ENCODE assay signal across 27 cellular contexts in the genomic region with DNA sequence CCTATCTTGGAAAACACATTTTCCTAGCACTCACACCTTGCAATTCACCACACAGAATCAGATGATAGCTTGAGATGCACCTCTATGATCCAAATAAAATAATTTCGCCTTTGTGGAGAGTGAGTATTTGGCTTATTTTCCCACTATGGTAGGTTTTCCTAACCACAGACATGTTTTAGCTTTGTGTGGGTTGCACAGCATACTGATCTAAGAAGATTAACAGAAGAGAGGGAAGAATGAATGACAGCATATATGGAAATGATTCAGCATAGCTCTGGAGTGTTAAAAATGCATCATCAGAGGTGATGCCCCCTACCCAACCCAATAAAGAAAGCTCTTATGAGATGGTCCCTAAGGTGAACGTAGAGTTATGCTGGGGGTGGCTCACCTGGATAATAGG.
"Had no signal": no experiment of that assay in that cellular context is flagged by ENCODE, and none has a peak within 500 bp of the region (broad histone marks: within the 10 kb centered on the region; RNA-seq: fewer than 3 reads in every experiment).

No MANE protein-coding gene starts in this region.

- H3K36me3 Mint-ChIP-seq: naive thymus-derived CD8-positive, alpha-beta T cell; natural killer cell treated with Interleukin-12 subunit alpha and Interleukin-12 subunit beta and Interleukin-15 and Interleukin-18, amount 100 ng/mL, for 72 hours; stimulated activated effector memory CD8-positive, alpha-beta T cell treated with anti-CD3 and anti-CD28 coated beads, Interleukin-12 subunit alpha, Interleukin-12 subunit beta, amount 100 ng/mL, for 72 hours; stimulated activated naive B cell treated with anti-CD40 and anti-IgM and Interleukin-4, amounts not matched to agents 10 μg/mL and 1 μg/mL and 100 μg/mL, for 72 hours had no signal

- H3K27me3 Mint-ChIP-seq: natural killer cell treated with Interleukin-12 subunit alpha and Interleukin-12 subunit beta and Interleukin-15 and Interleukin-18, amount 100 ng/mL, for 72 hours had no signal

- H3K27me3 ChIP-seq: neutrophil, pancreas, right lobe of liver, sigmoid colon, stomach, thyroid gland, tibial nerve, upper lobe of left lung, vagina had no signal

- H3K27ac ChIP-seq: neutrophil, pancreas, prostate gland, right lobe of liver, sigmoid colon, stomach, thoracic aorta, thyroid gland, tibial nerve, upper lobe of left lung, vagina had no signal

- H3K36me3 ChIP-seq: neutrophil, pancreas, prostate gland, right lobe of liver, sigmoid colon, stomach, thoracic aorta, thyroid gland, tibial nerve, upper lobe of left lung, vagina had no signal

- H3K9me3 Mint-ChIP-seq: naive thymus-derived CD8-positive, alpha-beta T cell; nephron progenitor cell; neural crest cell; stimulated activated effector memory CD8-positive, alpha-beta T cell treated with anti-CD3 and anti-CD28 coated beads, Interleukin-12 subunit alpha, Interleukin-12 subunit beta, amount 100 ng/mL, for 72 hours; stimulated activated naive B cell treated with anti-CD40 and anti-IgM and Interleukin-4, amounts not matched to agents 10 μg/mL and 1 μg/mL and 100 μg/mL, for 72 hours; stimulated activated naive CD8-positive, alpha-beta T cell treated with anti-CD3 and anti-CD28 coated beads, Interleukin-15, Interleukin-2, amounts not matched to agents 100 ng/mL and 50 ng/mL, for 24 hours had no signal

- H3K4me3 ChIP-seq: pancreas, prostate gland, right lobe of liver, sigmoid colon, stomach, thoracic aorta, thyroid gland, tibial nerve, upper lobe of left lung, vagina had no signal

- H3K9me3 ChIP-seq: neutrophil, pancreas, prostate gland, right lobe of liver, sigmoid colon, stomach, thoracic aorta, thyroid gland, tibial nerve, upper lobe of left lung, vagina had no signal

- H3K27ac Mint-ChIP-seq: naive thymus-derived CD8-positive, alpha-beta T cell; natural killer cell treated with Interleukin-12 subunit alpha and Interleukin-12 subunit beta and Interleukin-15 and Interleukin-18, amount 100 ng/mL, for 72 hours; nephron progenitor cell; stimulated activated effector memory CD8-positive, alpha-beta T cell treated with anti-CD3 and anti-CD28 coated beads, Interleukin-12 subunit alpha, Interleukin-12 subunit beta, amount 100 ng/mL, for 72 hours; stimulated activated naive B cell treated with anti-CD40 and anti-IgM and Interleukin-4, amounts not matched to agents 10 μg/mL and 1 μg/mL and 100 μg/mL, for 72 hours; stimulated activated naive CD8-positive, alpha-beta T cell treated with anti-CD3 and anti-CD28 coated beads, Interleukin-15, Interleukin-2, amounts not matched to agents 100 ng/mL and 50 ng/mL, for 24 hours had no signal

- H3K4me1 ChIP-seq: pancreas, prostate gland, right lobe of liver, sigmoid colon, stomach, thyroid gland, tibial nerve, upper lobe of left lung, vagina had no signal

- H3K4me3 Mint-ChIP-seq: naive thymus-derived CD8-positive, alpha-beta T cell; natural killer cell treated with Interleukin-12 subunit alpha and Interleukin-12 subunit beta and Interleukin-15 and Interleukin-18, amount 100 ng/mL, for 72 hours; nephron progenitor cell; neural crest cell; stimulated activated effector memory CD8-positive, alpha-beta T cell treated with anti-CD3 and anti-CD28 coated beads, Interleukin-12 subunit alpha, Interleukin-12 subunit beta, amount 100 ng/mL, for 72 hours; stimulated activated naive B cell treated with anti-CD40 and anti-IgM and Interleukin-4, amounts not matched to agents 10 μg/mL and 1 μg/mL and 100 μg/mL, for 72 hours; stimulated activated naive CD8-positive, alpha-beta T cell treated with anti-CD3 and anti-CD28 coated beads, Interleukin-15, Interleukin-2, amounts not matched to agents 100 ng/mL and 50 ng/mL, for 24 hours had no signal

- DNase-seq: naive thymus-derived CD8-positive, alpha-beta T cell; nephron progenitor cell; occipital lobe; pancreas; retina; right cardiac atrium; right lobe of liver; sigmoid colon; small intestine; stimulated activated CD4-positive, alpha-beta T cell treated with anti-CD3 and anti-CD28 coated beads, Interleukin-15, amount 100 ng/mL, for 24 hours; stimulated activated CD4-positive, alpha-beta T cell treated with anti-CD3 and anti-CD28 coated beads, Interleukin-2, amount 100 ng/mL, for 24 hours; stimulated activated CD4-positive, alpha-beta T cell treated with anti-CD3 and anti-CD28 coated beads, Interleukin-2, amount 100 ng/mL, for 48 hours; stimulated activated CD4-positive, alpha-beta T cell treated with anti-CD3 and anti-CD28 coated beads, Interleukin-4, amount 100 ng/mL, for 24 hours; stimulated activated naive B cell treated with anti-CD40 and anti-IgM and Interleukin-4, amounts not matched to agents 10 μg/mL and 1 μg/mL and 100 μg/mL, for 72 hours; stimulated activated naive CD4-positive, alpha-beta T cell treated with Interleukin-2 at 50 U/mL for 16 hours; stomach; thyroid gland; upper lobe of left lung had no signal

- H3K4me1 Mint-ChIP-seq: naive thymus-derived CD8-positive, alpha-beta T cell; nephron progenitor cell; neural crest cell; stimulated activated effector memory CD8-positive, alpha-beta T cell treated with anti-CD3 and anti-CD28 coated beads, Interleukin-12 subunit alpha, Interleukin-12 subunit beta, amount 100 ng/mL, for 72 hours; stimulated activated naive B cell treated with anti-CD40 and anti-IgM and Interleukin-4, amounts not matched to agents 10 μg/mL and 1 μg/mL and 100 μg/mL, for 72 hours had no signal
